In the genomic region with DNA sequence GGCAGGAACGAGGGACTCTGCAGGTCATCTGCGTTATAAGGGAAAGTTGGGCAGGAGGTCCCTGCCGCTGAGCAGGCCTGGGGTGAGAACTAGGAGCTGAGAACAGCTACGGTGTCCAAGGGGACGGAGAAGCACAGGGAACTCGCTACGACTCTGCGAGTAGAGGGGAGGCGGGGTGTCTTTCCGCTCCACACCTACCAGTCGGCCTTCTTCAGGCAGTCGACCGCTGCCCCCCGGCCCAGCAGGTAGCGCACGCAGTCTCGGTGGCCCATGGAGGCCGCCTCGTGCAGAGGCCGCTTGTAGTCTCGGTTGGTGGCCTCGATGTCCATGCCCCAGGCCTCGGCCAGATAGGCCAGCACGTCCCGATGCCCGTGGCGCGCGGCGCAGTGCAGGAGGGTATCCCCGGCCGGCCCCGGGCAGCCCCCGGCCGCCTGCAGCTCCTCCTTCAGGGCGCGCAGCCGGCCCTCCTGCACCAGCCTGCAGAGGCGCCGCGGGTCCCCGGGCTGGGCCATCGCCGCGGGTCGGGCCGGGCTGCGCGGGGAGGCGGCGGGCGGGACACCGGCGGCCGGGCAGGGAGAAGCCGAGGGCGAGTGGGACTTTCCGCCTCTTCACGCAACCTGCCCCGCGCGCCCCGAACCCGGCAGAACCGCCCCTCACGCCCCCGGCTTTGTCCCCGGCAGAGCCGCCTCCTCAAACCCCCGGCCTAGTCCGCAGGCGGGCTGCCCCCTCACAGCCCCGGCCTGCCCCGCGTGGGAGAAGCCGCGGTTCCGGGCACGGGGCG, we compare ENCODE assay signal across 1 cellular context.
A peak's percentile ranks its signal among the peaks of the same experiment; 100 is the strongest.
TF ChIP-seq lines count a peak whose summit lies in the region.

No MANE protein-coding gene starts in this region.

TF ChIP-seq in HEK293, 187 proteins besides CTCF, POLR2A, EP300 and RAD21 (continued from another document):
- TF ChIP-seq, protein P1, sequence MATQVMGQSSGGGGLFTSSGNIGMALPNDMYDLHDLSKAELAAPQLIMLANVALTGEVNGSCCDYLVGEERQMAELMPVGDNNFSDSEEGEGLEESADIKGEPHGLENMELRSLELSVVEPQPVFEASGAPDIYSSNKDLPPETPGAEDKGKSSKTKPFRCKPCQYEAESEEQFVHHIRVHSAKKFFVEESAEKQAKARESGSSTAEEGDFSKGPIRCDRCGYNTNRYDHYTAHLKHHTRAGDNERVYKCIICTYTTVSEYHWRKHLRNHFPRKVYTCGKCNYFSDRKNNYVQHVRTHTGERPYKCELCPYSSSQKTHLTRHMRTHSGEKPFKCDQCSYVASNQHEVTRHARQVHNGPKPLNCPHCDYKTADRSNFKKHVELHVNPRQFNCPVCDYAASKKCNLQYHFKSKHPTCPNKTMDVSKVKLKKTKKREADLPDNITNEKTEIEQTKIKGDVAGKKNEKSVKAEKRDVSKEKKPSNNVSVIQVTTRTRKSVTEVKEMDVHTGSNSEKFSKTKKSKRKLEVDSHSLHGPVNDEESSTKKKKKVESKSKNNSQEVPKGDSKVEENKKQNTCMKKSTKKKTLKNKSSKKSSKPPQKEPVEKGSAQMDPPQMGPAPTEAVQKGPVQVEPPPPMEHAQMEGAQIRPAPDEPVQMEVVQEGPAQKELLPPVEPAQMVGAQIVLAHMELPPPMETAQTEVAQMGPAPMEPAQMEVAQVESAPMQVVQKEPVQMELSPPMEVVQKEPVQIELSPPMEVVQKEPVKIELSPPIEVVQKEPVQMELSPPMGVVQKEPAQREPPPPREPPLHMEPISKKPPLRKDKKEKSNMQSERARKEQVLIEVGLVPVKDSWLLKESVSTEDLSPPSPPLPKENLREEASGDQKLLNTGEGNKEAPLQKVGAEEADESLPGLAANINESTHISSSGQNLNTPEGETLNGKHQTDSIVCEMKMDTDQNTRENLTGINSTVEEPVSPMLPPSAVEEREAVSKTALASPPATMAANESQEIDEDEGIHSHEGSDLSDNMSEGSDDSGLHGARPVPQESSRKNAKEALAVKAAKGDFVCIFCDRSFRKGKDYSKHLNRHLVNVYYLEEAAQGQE (tag by site-specific recombination; IDR thresholded peaks at IDR 0.05), result no peak
- TF ChIP-seq ZNF155 (tag by site-specific recombination; IDR thresholded peaks at IDR 0.05), result no peak
- TF ChIP-seq ZXDB (tag by site-specific recombination; IDR thresholded peaks at IDR 0.05), result peak; percentile 24; the same call in 1 of the 2 replicates
- TF ChIP-seq, protein P2, sequence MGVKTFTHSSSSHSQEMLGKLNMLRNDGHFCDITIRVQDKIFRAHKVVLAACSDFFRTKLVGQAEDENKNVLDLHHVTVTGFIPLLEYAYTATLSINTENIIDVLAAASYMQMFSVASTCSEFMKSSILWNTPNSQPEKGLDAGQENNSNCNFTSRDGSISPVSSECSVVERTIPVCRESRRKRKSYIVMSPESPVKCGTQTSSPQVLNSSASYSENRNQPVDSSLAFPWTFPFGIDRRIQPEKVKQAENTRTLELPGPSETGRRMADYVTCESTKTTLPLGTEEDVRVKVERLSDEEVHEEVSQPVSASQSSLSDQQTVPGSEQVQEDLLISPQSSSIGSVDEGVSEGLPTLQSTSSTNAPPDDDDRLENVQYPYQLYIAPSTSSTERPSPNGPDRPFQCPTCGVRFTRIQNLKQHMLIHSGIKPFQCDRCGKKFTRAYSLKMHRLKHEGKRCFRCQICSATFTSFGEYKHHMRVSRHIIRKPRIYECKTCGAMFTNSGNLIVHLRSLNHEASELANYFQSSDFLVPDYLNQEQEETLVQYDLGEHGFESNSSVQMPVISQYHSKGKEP (tag by site-specific recombination; IDR thresholded peaks at IDR 0.05), result no peak
- TF ChIP-seq ZNF514 (tag by site-specific recombination; IDR thresholded peaks at IDR 0.05), result no peak
- no peak for TF ChIP-seq ZNF169 (tag by site-specific recombination; IDR thresholded peaks at IDR 0.05)
- TF ChIP-seq, protein P3, sequence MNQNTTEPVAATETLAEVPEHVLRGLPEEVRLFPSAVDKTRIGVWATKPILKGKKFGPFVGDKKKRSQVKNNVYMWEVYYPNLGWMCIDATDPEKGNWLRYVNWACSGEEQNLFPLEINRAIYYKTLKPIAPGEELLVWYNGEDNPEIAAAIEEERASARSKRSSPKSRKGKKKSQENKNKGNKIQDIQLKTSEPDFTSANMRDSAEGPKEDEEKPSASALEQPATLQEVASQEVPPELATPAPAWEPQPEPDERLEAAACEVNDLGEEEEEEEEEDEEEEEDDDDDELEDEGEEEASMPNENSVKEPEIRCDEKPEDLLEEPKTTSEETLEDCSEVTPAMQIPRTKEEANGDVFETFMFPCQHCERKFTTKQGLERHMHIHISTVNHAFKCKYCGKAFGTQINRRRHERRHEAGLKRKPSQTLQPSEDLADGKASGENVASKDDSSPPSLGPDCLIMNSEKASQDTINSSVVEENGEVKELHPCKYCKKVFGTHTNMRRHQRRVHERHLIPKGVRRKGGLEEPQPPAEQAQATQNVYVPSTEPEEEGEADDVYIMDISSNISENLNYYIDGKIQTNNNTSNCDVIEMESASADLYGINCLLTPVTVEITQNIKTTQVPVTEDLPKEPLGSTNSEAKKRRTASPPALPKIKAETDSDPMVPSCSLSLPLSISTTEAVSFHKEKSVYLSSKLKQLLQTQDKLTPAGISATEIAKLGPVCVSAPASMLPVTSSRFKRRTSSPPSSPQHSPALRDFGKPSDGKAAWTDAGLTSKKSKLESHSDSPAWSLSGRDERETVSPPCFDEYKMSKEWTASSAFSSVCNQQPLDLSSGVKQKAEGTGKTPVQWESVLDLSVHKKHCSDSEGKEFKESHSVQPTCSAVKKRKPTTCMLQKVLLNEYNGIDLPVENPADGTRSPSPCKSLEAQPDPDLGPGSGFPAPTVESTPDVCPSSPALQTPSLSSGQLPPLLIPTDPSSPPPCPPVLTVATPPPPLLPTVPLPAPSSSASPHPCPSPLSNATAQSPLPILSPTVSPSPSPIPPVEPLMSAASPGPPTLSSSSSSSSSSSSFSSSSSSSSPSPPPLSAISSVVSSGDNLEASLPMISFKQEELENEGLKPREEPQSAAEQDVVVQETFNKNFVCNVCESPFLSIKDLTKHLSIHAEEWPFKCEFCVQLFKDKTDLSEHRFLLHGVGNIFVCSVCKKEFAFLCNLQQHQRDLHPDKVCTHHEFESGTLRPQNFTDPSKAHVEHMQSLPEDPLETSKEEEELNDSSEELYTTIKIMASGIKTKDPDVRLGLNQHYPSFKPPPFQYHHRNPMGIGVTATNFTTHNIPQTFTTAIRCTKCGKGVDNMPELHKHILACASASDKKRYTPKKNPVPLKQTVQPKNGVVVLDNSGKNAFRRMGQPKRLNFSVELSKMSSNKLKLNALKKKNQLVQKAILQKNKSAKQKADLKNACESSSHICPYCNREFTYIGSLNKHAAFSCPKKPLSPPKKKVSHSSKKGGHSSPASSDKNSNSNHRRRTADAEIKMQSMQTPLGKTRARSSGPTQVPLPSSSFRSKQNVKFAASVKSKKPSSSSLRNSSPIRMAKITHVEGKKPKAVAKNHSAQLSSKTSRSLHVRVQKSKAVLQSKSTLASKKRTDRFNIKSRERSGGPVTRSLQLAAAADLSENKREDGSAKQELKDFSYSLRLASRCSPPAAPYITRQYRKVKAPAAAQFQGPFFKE (tag by site-specific recombination; IDR thresholded peaks at IDR 0.05; ENCODE audit: borderline replicate concordance), result no peak
- TF ChIP-seq ZNF600 (tag by site-specific recombination; IDR thresholded peaks at IDR 0.05), result no peak
- TF ChIP-seq GLI4 (tag by site-specific recombination; IDR thresholded peaks at IDR 0.05), result no peak
- TF ChIP-seq ZNF610 (tag by site-specific recombination; IDR thresholded peaks at IDR 0.05; ENCODE audit: borderline replicate concordance), result no peak
- TF ChIP-seq MZF1 (tag by site-specific recombination; IDR thresholded peaks at IDR 0.05; ENCODE audit: borderline replicate concordance), result no peak
- TF ChIP-seq ZNF585B (tag by site-specific recombination; IDR thresholded peaks at IDR 0.05), result no peak
